In the genomic region with DNA sequence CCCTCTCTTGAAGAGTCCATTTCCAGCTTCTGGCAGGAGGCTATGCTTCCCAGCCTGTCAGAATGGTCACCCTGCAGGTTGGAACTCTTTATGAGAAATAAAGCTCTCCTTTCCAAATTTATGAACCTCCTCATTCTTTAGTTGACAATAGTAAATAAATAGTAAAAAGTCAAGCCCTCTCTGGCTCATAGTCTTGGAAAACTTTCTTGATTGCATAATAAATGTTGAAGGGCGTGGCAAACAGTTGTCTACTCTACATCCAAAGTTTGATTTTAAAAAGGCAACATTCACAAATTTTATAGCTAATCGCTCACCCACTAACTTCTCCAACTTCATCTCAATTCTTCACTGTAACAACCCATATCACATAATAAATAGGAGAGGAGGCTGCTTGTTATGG, we compare ENCODE assay signal across 1 cellular context.
TF ChIP-seq lines count a peak whose summit lies in the region.

No MANE protein-coding gene starts in this region.

TF ChIP-seq in GM23338, 12 proteins besides CTCF, POLR2A, EP300 and RAD21:
- TF ChIP-seq EZH2 (IDR thresholded peaks at IDR 0.05; ENCODE audit: low read depth, unreplicated experiment), result no peak
TF ChIP-seq in GM23338: peak in this region for 0.
